ENCODE assay signal across 21 cellular contexts in genomic region chr10:1247598-1248261, GRCh38.
"Had no signal": no experiment of that assay in that cellular context is flagged by ENCODE, and none has a peak within 500 bp of the region (broad histone marks: within the 10 kb centered on the region; RNA-seq: fewer than 3 reads in every experiment).

No MANE protein-coding gene starts in this region.

- H3K4me3 Mint-ChIP-seq: activated CD4-positive, alpha-beta T cell treated with anti-CD3 and anti-CD28 coated beads, Interleukin-2, amount 10 ng/mL, durations not matched to agents 7 days and 5 days; activated CD8-positive, alpha-beta memory T cell treated with anti-CD3 and anti-CD28 coated beads, Interleukin-2, amount 10 ng/mL, durations not matched to agents 7 days and 5 days; activated CD8-positive, alpha-beta T cell treated with anti-CD3 and anti-CD28 coated beads for 36 hours; brain; effector memory CD8-positive, alpha-beta T cell; immature natural killer cell; natural killer cell treated with Interleukin-12 subunit alpha and Interleukin-12 subunit beta and Interleukin-15 and Interleukin-18, amount 100 ng/mL, for 72 hours; stimulated activated naive B cell treated with anti-CD40 and anti-IgM and Interleukin-4, amounts not matched to agents 10 μg/mL and 1 μg/mL and 100 μg/mL, for 72 hours; T-helper 2 cell treated with Interferon-gamma antibody and Interleukin-4, amounts not matched to agents 5 μg/mL and 100 μg/mL, for 36 hours had no signal

- ATAC-seq: activated CD8-positive, alpha-beta memory T cell treated with anti-CD3 and anti-CD28 coated beads, Interleukin-2, amount 10 ng/mL, durations not matched to agents 7 days and 5 days; activated CD8-positive, alpha-beta T cell treated with anti-CD3 and anti-CD28 coated beads for 36 hours; activated naive CD4-positive, alpha-beta T cell treated with anti-CD3 and anti-CD28 coated beads, Interleukin-2, amount 50 U/mL, for 72 hours; effector memory CD8-positive, alpha-beta T cell; left ventricle myocardium superior; natural killer cell treated with Interleukin-12 subunit alpha and Interleukin-12 subunit beta and Interleukin-15 and Interleukin-18, amount 100 ng/mL, for 72 hours; stimulated activated naive B cell treated with anti-CD40 and anti-IgM and Interleukin-4, amounts not matched to agents 10 μg/mL and 1 μg/mL and 100 μg/mL, for 72 hours had no signal

- H3K27ac Mint-ChIP-seq: activated CD4-positive, alpha-beta T cell treated with anti-CD3 and anti-CD28 coated beads, Interleukin-2, amount 10 ng/mL, durations not matched to agents 7 days and 5 days; activated CD8-positive, alpha-beta memory T cell treated with anti-CD3 and anti-CD28 coated beads, Interleukin-2, amount 10 ng/mL, durations not matched to agents 7 days and 5 days; activated CD8-positive, alpha-beta T cell treated with anti-CD3 and anti-CD28 coated beads for 36 hours; activated naive CD4-positive, alpha-beta T cell treated with anti-CD3 and anti-CD28 coated beads, Interleukin-2, amount 50 U/mL, for 72 hours; brain; effector memory CD8-positive, alpha-beta T cell; immature natural killer cell; natural killer cell treated with Interleukin-12 subunit alpha and Interleukin-12 subunit beta and Interleukin-15 and Interleukin-18, amount 100 ng/mL, for 72 hours; stimulated activated naive B cell treated with anti-CD40 and anti-IgM and Interleukin-4, amounts not matched to agents 10 μg/mL and 1 μg/mL and 100 μg/mL, for 72 hours; T-helper 2 cell treated with Interferon-gamma antibody and Interleukin-4, amounts not matched to agents 5 μg/mL and 100 μg/mL, for 36 hours had no signal

- H3K36me3 Mint-ChIP-seq: activated CD8-positive, alpha-beta memory T cell treated with anti-CD3 and anti-CD28 coated beads, Interleukin-2, amount 10 ng/mL, durations not matched to agents 7 days and 5 days; natural killer cell treated with Interleukin-12 subunit alpha and Interleukin-12 subunit beta and Interleukin-15 and Interleukin-18, amount 100 ng/mL, for 72 hours; stimulated activated naive B cell treated with anti-CD40 and anti-IgM and Interleukin-4, amounts not matched to agents 10 μg/mL and 1 μg/mL and 100 μg/mL, for 72 hours had no signal

- H3K4me1 Mint-ChIP-seq: activated CD4-positive, alpha-beta T cell treated with anti-CD3 and anti-CD28 coated beads, Interleukin-2, amount 10 ng/mL, durations not matched to agents 7 days and 5 days; activated CD8-positive, alpha-beta memory T cell treated with anti-CD3 and anti-CD28 coated beads, Interleukin-2, amount 10 ng/mL, durations not matched to agents 7 days and 5 days; immature natural killer cell; stimulated activated naive B cell treated with anti-CD40 and anti-IgM and Interleukin-4, amounts not matched to agents 10 μg/mL and 1 μg/mL and 100 μg/mL, for 72 hours had no signal

- H3K9me3 Mint-ChIP-seq: activated CD4-positive, alpha-beta T cell treated with anti-CD3 and anti-CD28 coated beads, Interleukin-2, amount 10 ng/mL, durations not matched to agents 7 days and 5 days; activated naive CD4-positive, alpha-beta T cell treated with anti-CD3 and anti-CD28 coated beads, Interleukin-2, amount 50 U/mL, for 72 hours; effector memory CD8-positive, alpha-beta T cell; natural killer cell treated with Interleukin-12 subunit alpha and Interleukin-12 subunit beta and Interleukin-15 and Interleukin-18, amount 100 ng/mL, for 72 hours had no signal

- DNase-seq: activated CD4-positive, alpha-beta T cell treated with anti-CD3 and anti-CD28 coated beads, Interleukin-2, amount 10 ng/mL, durations not matched to agents 7 days and 5 days; activated CD4-positive, CD25-positive, alpha-beta regulatory T cell treated with anti-CD3 and anti-CD28 coated beads, Interleukin-2, amount 50 U/mL, for 72 hours; activated CD8-positive, alpha-beta memory T cell treated with anti-CD3 and anti-CD28 coated beads, Interleukin-2, amount 10 ng/mL, durations not matched to agents 7 days and 5 days; activated CD8-positive, alpha-beta T cell treated with anti-CD3 and anti-CD28 coated beads for 36 hours; dermis blood vessel endothelial cell; effector memory CD8-positive, alpha-beta T cell; glutamatergic neuron; immature natural killer cell; kidney glomerular epithelial cell; left ventricle myocardium superior; nucleus accumbens; small intestine; stimulated activated CD4-positive, alpha-beta T cell treated with anti-CD3 and anti-CD28 coated beads, Interleukin-2, amount 100 ng/mL, for 48 hours; stimulated activated CD8-positive, alpha-beta memory T cell treated with anti-CD3 and anti-CD28 coated beads, Interleukin-4, amount 100 ng/mL, for 48 hours; stimulated activated naive B cell treated with anti-CD40 and anti-IgM and Interleukin-4, amounts not matched to agents 10 μg/mL and 1 μg/mL and 100 μg/mL, for 72 hours; testis; trophoblast cell had no signal
